Comparison of ENCODE assay signal across 15 cellular contexts in the genomic region with DNA sequence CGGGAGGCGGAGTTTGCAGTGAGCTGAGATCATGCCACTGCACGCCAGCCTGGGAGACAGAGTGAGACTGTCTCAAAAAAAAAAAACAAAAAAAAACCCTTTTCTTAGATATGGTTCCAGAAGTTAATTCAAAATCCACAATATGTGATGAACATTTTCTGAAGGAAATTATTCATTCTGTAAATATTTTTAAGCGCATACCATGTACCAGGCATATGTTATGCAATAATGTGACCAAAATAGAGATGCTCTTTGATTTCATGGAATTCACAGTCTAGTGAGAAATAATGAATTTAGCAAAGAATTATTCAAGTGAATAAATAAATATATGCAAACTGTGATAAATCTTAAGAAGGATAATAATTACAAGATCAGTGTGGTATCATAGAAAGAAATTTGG.
"Had no signal": no experiment of that assay in that cellular context is flagged by ENCODE, and none has a peak within 500 bp of the region (broad histone marks: within the 10 kb centered on the region; RNA-seq: fewer than 3 reads in every experiment).

No MANE protein-coding gene starts in this region.

- ATAC-seq: gastroesophageal sphincter; naive thymus-derived CD4-positive, alpha-beta T cell; WTC11 had no signal

- H3K4me1 Mint-ChIP-seq: naive thymus-derived CD4-positive, alpha-beta T cell had no signal

- H3K9me3 Mint-ChIP-seq: T-helper 1 cell treated with Interleukin-12 subunit alpha and Interleukin-12 subunit beta and Interleukin-4 antibody, amounts not matched to agents 30 μg/mL and 1 μg/mL, for 36 hours had no signal

- H3K4me1 ChIP-seq: gastroesophageal sphincter had no signal

- H3K9me3 ChIP-seq: body of pancreas, gastroesophageal sphincter, stomach, thoracic aorta had no signal

- H3K27me3 ChIP-seq: body of pancreas, stomach had no signal

- H3K27ac Mint-ChIP-seq: activated T-helper 1 cell treated with anti-CD3 and anti-CD28 coated beads, Interleukin-12 subunit alpha, Interleukin-12 subunit beta, Interleukin-2, Interleukin-4 antibody, amounts not matched to agents 30 ng/mL and 10 ng/mL and 1 ng/mL, durations not matched to agents 14 hours and 24 hours and 36 hours; naive thymus-derived CD4-positive, alpha-beta T cell; T-helper 1 cell treated with Interleukin-12 subunit alpha and Interleukin-12 subunit beta and Interleukin-4 antibody, amounts not matched to agents 30 μg/mL and 1 μg/mL, for 36 hours; WTC11 had no signal

- H3K4me3 Mint-ChIP-seq: activated T-helper 1 cell treated with anti-CD3 and anti-CD28 coated beads, Interleukin-12 subunit alpha, Interleukin-12 subunit beta, Interleukin-2, Interleukin-4 antibody, amounts not matched to agents 30 ng/mL and 10 ng/mL and 1 ng/mL, durations not matched to agents 14 hours and 24 hours and 36 hours; naive thymus-derived CD4-positive, alpha-beta T cell; T-helper 1 cell treated with Interleukin-12 subunit alpha and Interleukin-12 subunit beta and Interleukin-4 antibody, amounts not matched to agents 30 μg/mL and 1 μg/mL, for 36 hours; WTC11 had no signal

- H3K27ac ChIP-seq: gastroesophageal sphincter, skin epidermis, thoracic aorta had no signal

- H3K36me3 Mint-ChIP-seq: naive thymus-derived CD4-positive, alpha-beta T cell had no signal

- H3K4me3 ChIP-seq: body of pancreas, gastroesophageal sphincter, lung, skin epidermis, stomach, thoracic aorta had no signal

- DNase-seq: activated CD4-positive, alpha-beta T cell treated with anti-CD3 and anti-CD28 coated beads for 48 hours; activated naive CD4-positive, alpha-beta T cell treated with Interleukin-2 at 50 U/mL for 16 hours; body of pancreas; left cardiac atrium; naive thymus-derived CD4-positive, alpha-beta T cell; posterior cingulate gyrus; stimulated activated CD4-positive, alpha-beta T cell treated with anti-CD3 and anti-CD28 coated beads, Interleukin-4, amount 100 ng/mL, for 4 hours; stomach had no signal

- H3K36me3 ChIP-seq: gastroesophageal sphincter, stomach, thoracic aorta had no signal
